ENCODE assay signal across 8 cellular contexts in the genomic region with DNA sequence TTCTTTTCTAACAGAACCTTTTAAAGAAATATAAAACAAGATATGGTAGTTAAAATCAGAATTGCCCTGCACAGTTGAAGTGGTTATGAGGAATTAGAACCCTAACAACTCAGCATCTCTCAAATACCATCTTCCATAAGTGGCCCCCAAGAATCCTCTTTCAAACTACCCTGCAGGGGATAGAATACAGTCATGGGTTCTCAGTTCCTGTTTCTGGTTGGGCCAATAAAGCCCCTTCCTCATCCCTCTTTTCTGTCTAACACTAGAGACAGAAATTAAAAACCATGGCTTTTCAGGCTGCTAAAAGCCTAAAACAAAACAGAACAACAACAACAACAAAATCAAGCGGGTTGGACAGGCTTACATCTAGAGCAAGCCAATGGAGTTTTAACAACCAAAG. TPM values are rescaled to one million over a fixed set of nuclear protein-coding genes. Genes with fewer than 3 reads are reported as not detected.
DNase-seq lines count a peak whose midpoint lies in the region; ATAC-seq and TF ChIP-seq lines count a peak whose summit lies in the region.

No MANE protein-coding gene starts in this region.

- peak overlapping the region; percentile 47 for H3K4me3 ChIP-seq in psoas muscle
- H3K4me3 ChIP-seq in H7 (ENCODE audit: insufficient read depth, low read depth, low read length): no peak overlapping the region

- H3K36me3 ChIP-seq in psoas muscle (ENCODE audit: insufficient read depth in 1 of 2, low read depth in 1 of 2) (peaks cover 0 to 8% of the 10 kb centered on the region in 2 donors), H7 (replicated peaks; ENCODE audit: control insufficient read depth, insufficient read depth, low read length) (no peaks in the 10 kb centered on the region)

- H3K27me3 ChIP-seq in psoas muscle (ENCODE audit: insufficient read depth in 3 of 3, low read length in 2 of 3) (no peaks in the 10 kb centered on the region), H7 (ENCODE audit: control insufficient read depth, insufficient read depth, low read length) (no peaks in the 10 kb centered on the region)

- ATAC-seq in GM18873 (IDR thresholded peaks at IDR 0.05; ENCODE audit: low FRiP score, unreplicated experiment) (peak; percentile 12), HG02798 (IDR thresholded peaks at IDR 0.05; ENCODE audit: poor library complexity, unreplicated experiment) (peak; percentile 20), psoas muscle (no peak), GM18520 (IDR thresholded peaks at IDR 0.05; ENCODE audit: unreplicated experiment) (no peak)

- intact Hi-C loops in psoas muscle (cut with DNase I): loop anchor here (5.0 to 10.0 kb wide), 2 partner anchors 467 to 469 kb away; partner anchors contain the start of gene PHIP (in 2 of the 2)

- DNase-seq in psoas muscle: no peak
- no peak for DNase-seq in NCI-H187 treated with DMSO at 0.1 percent for 48 hours (lab: John Stamatoyannopoulos, UW)
- DNase-seq in COR-L47 (lab: John Stamatoyannopoulos, UW): no peak
- DNase-seq in H7: no peak

- WGBS in psoas muscle, 3 donors: 90 to 96% (median 90%) methylated on average over 1 of the region's 1 CpG

- H3K9me3 ChIP-seq in psoas muscle: no peaks in the 10 kb centered on the region

- TF ChIP-seq CTCF in psoas muscle (IDR thresholded peaks at IDR 0.05): no peak

- H3K4me1 ChIP-seq in psoas muscle: peaks cover 32% of the 10 kb centered on the region

- H3K27ac ChIP-seq in angular gyrus (ENCODE audit: low read depth, low read length) (peak overlapping the region; percentile 91), psoas muscle (peak overlapping the region; percentile 82)

RNA-seq across cellular contexts. Expression of gene LCA5, which starts 6.7 kb away (rescaled TPM):
- 1 to 10 TPM in 3 of 4 donors, under 1 TPM in 1; 0.91 to 2.7 (median 1.6) TPM for total RNA-seq in psoas muscle
- polyA plus RNA-seq in psoas muscle: 1 to 10 TPM in 1 of 3 donors, under 1 TPM in 2; 0.48 to 1.1 (median 0.48) TPM
- 2.3 and 4.7 TPM in 2 replicates for total RNA-seq in H7 (2014; rRNA removed; shearing (Covaris generic))

Comparison
In these comparisons a context has a peak if more than half of its experiments do, and no peak if none do; other contexts are left out.
1. ATAC-seq: peak in GM18873 (single experiment) and HG02798 (single experiment); none in psoas muscle (0 of 4) and GM18520 (single experiment).